Comparison of ENCODE assay signal across 18 cellular contexts in the genomic region with DNA sequence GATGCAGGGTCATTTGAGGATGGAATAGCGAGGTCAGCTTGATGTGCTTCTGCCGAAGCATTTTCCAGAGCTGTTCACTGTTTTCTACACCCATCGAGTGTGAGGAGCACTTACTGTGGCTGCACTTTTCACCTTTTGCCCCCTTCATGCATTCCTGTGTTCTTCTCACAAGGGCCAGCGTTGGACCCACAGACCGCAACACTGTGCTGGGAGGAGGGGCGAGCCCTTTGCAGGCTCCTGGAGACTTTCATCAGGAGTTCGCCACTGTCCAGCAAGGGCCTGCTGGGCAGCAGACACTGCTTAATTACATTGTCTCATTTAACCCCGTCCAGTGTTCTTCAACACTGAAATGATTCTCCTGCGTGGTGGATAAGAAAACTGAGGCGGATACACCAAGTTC. TPM values are rescaled to one million over a fixed set of nuclear protein-coding genes. Genes with fewer than 3 reads are reported as not detected.
A peak's percentile ranks its signal among the peaks of the same experiment; 100 is the strongest.
DNase-seq lines count a peak whose midpoint lies in the region; ATAC-seq and TF ChIP-seq lines count a peak whose summit lies in the region.
"Had no signal": no experiment of that assay in that cellular context is flagged by ENCODE, and none has a peak within 500 bp of the region (broad histone marks: within the 10 kb centered on the region; RNA-seq: fewer than 3 reads in every experiment).

No MANE protein-coding gene starts in this region.

- H3K4me3 Mint-ChIP-seq in activated CD4-positive, alpha-beta T cell treated with anti-CD3 and anti-CD28 coated beads, Interleukin-2, amount 10 ng/mL, durations not matched to agents 24 days and 14 days = no peak overlapping the region
- H3K4me3 Mint-ChIP-seq in endodermal cell = no peak overlapping the region
- H3K4me3 Mint-ChIP-seq: CD14-positive monocyte; CD4-positive, alpha-beta memory T cell; GM23338 had no signal

- H3K36me3 Mint-ChIP-seq in activated CD4-positive, alpha-beta T cell treated with anti-CD3 and anti-CD28 coated beads, Interleukin-2, amount 10 ng/mL, durations not matched to agents 24 days and 14 days (ENCODE audit: low read depth) = no peaks in the 10 kb centered on the region
- H3K36me3 Mint-ChIP-seq in endodermal cell (ENCODE audit: low read depth) = no peaks in the 10 kb centered on the region
- H3K36me3 Mint-ChIP-seq: CD14-positive monocyte; CD4-positive, alpha-beta memory T cell had no signal

- H3K4me3 ChIP-seq in endodermal cell (ENCODE audit: low read length) = no peak overlapping the region
- H3K4me3 ChIP-seq: A549, BLaER1, GM23338 had no signal

- DNase-seq in activated CD4-positive, alpha-beta T cell treated with anti-CD3 and anti-CD28 coated beads, Interleukin-2, amount 10 ng/mL, durations not matched to agents 24 days and 14 days = peak; percentile 44
- no peak for DNase-seq in activated CD4-positive, alpha-beta T cell treated with anti-CD3 and anti-CD28 coated beads, Interleukin-2, amount 50 U/mL, for 48 hours
- DNase-seq in RWPE1 (ENCODE audit: low spot score) (no peak), endodermal cell (peak; percentile 19), sciatic nerve (ENCODE audit: low spot score) (peak; percentile 14), T-helper 1 cell (no peak)
- DNase-seq: Calu3; CD4-positive, alpha-beta memory T cell; DMS79 treated with DMSO at 0.1 percent for 48 hours; GF-D8; HCEC 1CT had no signal

- peaks cover 19% of the 10 kb centered on the region for H3K27me3 ChIP-seq in endodermal cell (ENCODE audit: control insufficient read depth, insufficient read depth, low read length, poor library complexity, severe bottlenecking)
- H3K27me3 ChIP-seq: BLaER1 had no signal

- H3K4me1 ChIP-seq in endodermal cell (ENCODE audit: control insufficient read depth, insufficient read depth, low read length) = no peaks in the 10 kb centered on the region

- no peak overlapping the region for H3K27ac Mint-ChIP-seq in activated CD4-positive, alpha-beta T cell treated with anti-CD3 and anti-CD28 coated beads, Interleukin-2, amount 10 ng/mL, durations not matched to agents 24 days and 14 days
- H3K27ac Mint-ChIP-seq in endodermal cell = no peak overlapping the region
- H3K27ac Mint-ChIP-seq: CD4-positive, alpha-beta memory T cell; GM23338 had no signal

- CTCF ChIA-PET in RWPE1 (lab: Yijun Ruan, JAX) = no interaction called here

- no peaks in the 10 kb centered on the region for H3K27me3 Mint-ChIP-seq in activated CD4-positive, alpha-beta T cell treated with anti-CD3 and anti-CD28 coated beads, Interleukin-2, amount 10 ng/mL, durations not matched to agents 24 days and 14 days
- H3K27me3 Mint-ChIP-seq in endodermal cell (ENCODE audit: insufficient read depth) = peaks cover 35% of the 10 kb centered on the region

- H3K27ac ChIP-seq in RWPE1 (peak overlapping the region; percentile 98; the same call in 1 of the 2 replicates), endodermal cell (ENCODE audit: low read depth, low read length) (no peak overlapping the region)
- H3K27ac ChIP-seq: 22Rv1, BLaER1, HL-60 had no signal

- ATAC-seq in sciatic nerve = no peak
- no peak for ATAC-seq in SK-N-SH treated with all-trans-retinoic acid at 6 μM for 48 hours
- ATAC-seq: A549, GM23338 had no signal

- POLR2A ChIA-PET in RWPE1 (lab: Yijun Ruan, JAX; ENCODE audit: low non-redundant PET) = no interaction called here

- no peak overlapping the region for H3K9ac ChIP-seq in endodermal cell (ENCODE audit: extremely low read depth, low read length, poor library complexity, severe bottlenecking)
- H3K9ac ChIP-seq: BLaER1 had no signal

- TF ChIP-seq CTCF in RWPE1 (conservative IDR thresholded peaks at IDR 0.05; ENCODE audit: low read depth) = no peak
- TF ChIP-seq CTCF in endodermal cell (conservative IDR thresholded peaks at IDR 0.05) = no peak

- no peaks in the 10 kb centered on the region for H3K4me1 Mint-ChIP-seq in activated CD4-positive, alpha-beta T cell treated with anti-CD3 and anti-CD28 coated beads, Interleukin-2, amount 10 ng/mL, durations not matched to agents 24 days and 14 days
- no peaks in the 10 kb centered on the region for H3K4me1 Mint-ChIP-seq in endodermal cell
- H3K4me1 Mint-ChIP-seq: CD14-positive monocyte; CD4-positive, alpha-beta memory T cell; GM23338 had no signal

- intact Hi-C loops in activated CD4-positive, alpha-beta T cell treated with anti-CD3 and anti-CD28 coated beads, Interleukin-2, amount 10 ng/mL, durations not matched to agents 24 days and 14 days (cut with micrococcal nuclease) = no loop called here
- intact Hi-C loops in sciatic nerve (cut with DNase I) = no loop called here

- WGBS in endodermal cell (ENCODE audit: insufficient coverage in 1 of 2, insufficient read length in 1 of 2), 2 experiments = 84 to 93% methylated on average over 7 to 10 of the region's 10 CpGs

- H3K9me3 Mint-ChIP-seq in activated CD4-positive, alpha-beta T cell treated with anti-CD3 and anti-CD28 coated beads, Interleukin-2, amount 10 ng/mL, durations not matched to agents 24 days and 14 days = no peaks in the 10 kb centered on the region
- no peaks in the 10 kb centered on the region for H3K9me3 Mint-ChIP-seq in endodermal cell

- H3K9me3 ChIP-seq in endodermal cell (ENCODE audit: control insufficient read depth, low read length) = no peaks in the 10 kb centered on the region

- no peaks in the 10 kb centered on the region for H3K36me3 ChIP-seq in endodermal cell (ENCODE audit: control insufficient read depth, insufficient read depth, low read length)
- H3K36me3 ChIP-seq: BLaER1 had no signal

TF ChIP-seq in SK-N-SH treated with all-trans-retinoic acid at 6 μM for 48 hours, 23 proteins besides CTCF, POLR2A, EP300 and RAD21:
- TF ChIP-seq OSR1 (CRISPR knock-in tag; IDR thresholded peaks at IDR 0.05) = no peak
- no peak for TF ChIP-seq ARNTL (CRISPR knock-in tag; IDR thresholded peaks at IDR 0.05; ENCODE audit: borderline replicate concordance, low read depth)
- TF ChIP-seq, protein P1, sequence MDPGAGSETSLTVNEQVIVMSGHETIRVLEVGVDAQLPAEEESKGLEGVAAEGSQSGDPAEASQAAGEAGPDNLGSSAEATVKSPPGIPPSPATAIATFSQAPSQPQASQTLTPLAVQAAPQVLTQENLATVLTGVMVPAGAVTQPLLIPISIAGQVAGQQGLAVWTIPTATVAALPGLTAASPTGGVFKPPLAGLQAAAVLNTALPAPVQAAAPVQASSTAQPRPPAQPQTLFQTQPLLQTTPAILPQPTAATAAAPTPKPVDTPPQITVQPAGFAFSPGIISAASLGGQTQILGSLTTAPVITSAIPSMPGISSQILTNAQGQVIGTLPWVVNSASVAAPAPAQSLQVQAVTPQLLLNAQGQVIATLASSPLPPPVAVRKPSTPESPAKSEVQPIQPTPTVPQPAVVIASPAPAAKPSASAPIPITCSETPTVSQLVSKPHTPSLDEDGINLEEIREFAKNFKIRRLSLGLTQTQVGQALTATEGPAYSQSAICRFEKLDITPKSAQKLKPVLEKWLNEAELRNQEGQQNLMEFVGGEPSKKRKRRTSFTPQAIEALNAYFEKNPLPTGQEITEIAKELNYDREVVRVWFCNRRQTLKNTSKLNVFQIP (CRISPR knock-in tag; IDR thresholded peaks at IDR 0.05; ENCODE audit: borderline replicate concordance, low read depth) = no peak
- no peak for TF ChIP-seq SNAI2 (CRISPR knock-in tag; IDR thresholded peaks at IDR 0.05)
- no peak for TF ChIP-seq ZFP3 (CRISPR knock-in tag; IDR thresholded peaks at IDR 0.05)
- TF ChIP-seq, protein P2, sequence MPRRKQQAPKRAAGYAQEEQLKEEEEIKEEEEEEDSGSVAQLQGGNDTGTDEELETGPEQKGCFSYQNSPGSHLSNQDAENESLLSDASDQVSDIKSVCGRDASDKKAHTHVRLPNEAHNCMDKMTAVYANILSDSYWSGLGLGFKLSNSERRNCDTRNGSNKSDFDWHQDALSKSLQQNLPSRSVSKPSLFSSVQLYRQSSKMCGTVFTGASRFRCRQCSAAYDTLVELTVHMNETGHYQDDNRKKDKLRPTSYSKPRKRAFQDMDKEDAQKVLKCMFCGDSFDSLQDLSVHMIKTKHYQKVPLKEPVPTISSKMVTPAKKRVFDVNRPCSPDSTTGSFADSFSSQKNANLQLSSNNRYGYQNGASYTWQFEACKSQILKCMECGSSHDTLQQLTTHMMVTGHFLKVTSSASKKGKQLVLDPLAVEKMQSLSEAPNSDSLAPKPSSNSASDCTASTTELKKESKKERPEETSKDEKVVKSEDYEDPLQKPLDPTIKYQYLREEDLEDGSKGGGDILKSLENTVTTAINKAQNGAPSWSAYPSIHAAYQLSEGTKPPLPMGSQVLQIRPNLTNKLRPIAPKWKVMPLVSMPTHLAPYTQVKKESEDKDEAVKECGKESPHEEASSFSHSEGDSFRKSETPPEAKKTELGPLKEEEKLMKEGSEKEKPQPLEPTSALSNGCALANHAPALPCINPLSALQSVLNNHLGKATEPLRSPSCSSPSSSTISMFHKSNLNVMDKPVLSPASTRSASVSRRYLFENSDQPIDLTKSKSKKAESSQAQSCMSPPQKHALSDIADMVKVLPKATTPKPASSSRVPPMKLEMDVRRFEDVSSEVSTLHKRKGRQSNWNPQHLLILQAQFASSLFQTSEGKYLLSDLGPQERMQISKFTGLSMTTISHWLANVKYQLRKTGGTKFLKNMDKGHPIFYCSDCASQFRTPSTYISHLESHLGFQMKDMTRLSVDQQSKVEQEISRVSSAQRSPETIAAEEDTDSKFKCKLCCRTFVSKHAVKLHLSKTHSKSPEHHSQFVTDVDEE (CRISPR knock-in tag; IDR thresholded peaks at IDR 0.05) = no peak
- TF ChIP-seq PPARA (CRISPR knock-in tag; IDR thresholded peaks at IDR 0.05; ENCODE audit: borderline replicate concordance) = no peak
- TF ChIP-seq ESRRG (CRISPR knock-in tag; IDR thresholded peaks at IDR 0.05) = no peak
- TF ChIP-seq RARB (CRISPR knock-in tag; IDR thresholded peaks at IDR 0.05) = no peak
- no peak for TF ChIP-seq ZC3H10 (CRISPR knock-in tag; IDR thresholded peaks at IDR 0.05)
- TF ChIP-seq, protein P3, sequence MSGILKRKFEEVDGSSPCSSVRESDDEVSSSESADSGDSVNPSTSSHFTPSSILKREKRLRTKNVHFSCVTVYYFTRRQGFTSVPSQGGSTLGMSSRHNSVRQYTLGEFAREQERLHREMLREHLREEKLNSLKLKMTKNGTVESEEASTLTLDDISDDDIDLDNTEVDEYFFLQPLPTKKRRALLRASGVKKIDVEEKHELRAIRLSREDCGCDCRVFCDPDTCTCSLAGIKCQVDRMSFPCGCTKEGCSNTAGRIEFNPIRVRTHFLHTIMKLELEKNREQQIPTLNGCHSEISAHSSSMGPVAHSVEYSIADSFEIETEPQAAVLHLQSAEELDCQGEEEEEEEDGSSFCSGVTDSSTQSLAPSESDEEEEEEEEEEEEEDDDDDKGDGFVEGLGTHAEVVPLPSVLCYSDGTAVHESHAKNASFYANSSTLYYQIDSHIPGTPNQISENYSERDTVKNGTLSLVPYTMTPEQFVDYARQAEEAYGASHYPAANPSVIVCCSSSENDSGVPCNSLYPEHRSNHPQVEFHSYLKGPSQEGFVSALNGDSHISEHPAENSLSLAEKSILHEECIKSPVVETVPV (CRISPR knock-in tag; IDR thresholded peaks at IDR 0.05) = no peak
- TF ChIP-seq GLIS3 (CRISPR knock-in tag; IDR thresholded peaks at IDR 0.05) = no peak

RNA-seq across cellular contexts. Expression of a gene that starts 29.9 kb away (rescaled TPM):
- total RNA-seq in activated CD4-positive, alpha-beta T cell treated with anti-CD3 and anti-CD28 coated beads, Interleukin-2, amount 10 ng/mL, durations not matched to agents 24 days and 14 days = not detected in 2 replicates
- total RNA-seq in endodermal cell = under 1 TPM; 0.09 to 0.91 TPM
- polyA plus RNA-seq in endodermal cell (2013, experiment 1 of 2) = 8.0 TPM
- polyA plus RNA-seq in endodermal cell (2013, experiment 2 of 2) = 7.7 TPM
- total RNA-seq in sciatic nerve = 12.7 TPM
- total RNA-seq: CD4-positive, alpha-beta memory T cell had no signal
- polyA plus RNA-seq: CD14-positive monocyte; CD4-positive, alpha-beta memory T cell had no signal

Comparison
In these comparisons a context has a peak if more than half of its experiments do, and no peak if none do; other contexts are left out.
1. DNase-seq: peak in activated CD4-positive, alpha-beta T cell treated with anti-CD3 and anti-CD28 coated beads, Interleukin-2, amount 10 ng/mL, durations not matched to agents 24 days and 14 days (single experiment), endodermal cell (single experiment) and sciatic nerve (single experiment); none in activated CD4-positive, alpha-beta T cell treated with anti-CD3 and anti-CD28 coated beads, Interleukin-2, amount 50 U/mL, for 48 hours (0 of 2), RWPE1 (single experiment) and T-helper 1 cell (0 of 5).